12 cellular contexts compared by ENCODE assay signal in genomic region chr5:68273717-68274409, GRCh38. TPM values are rescaled to one million over a fixed set of nuclear protein-coding genes. Genes with fewer than 3 reads are reported as not detected.
DNase-seq lines count a peak whose midpoint lies in the region; ATAC-seq and TF ChIP-seq lines count a peak whose summit lies in the region.
"Had no signal": no experiment of that assay in that cellular context is flagged by ENCODE, and none has a peak within 500 bp of the region (broad histone marks: within the 10 kb centered on the region; RNA-seq: fewer than 3 reads in every experiment).

No MANE protein-coding gene starts in this region.

- DNase-seq in CD4-positive, CD25-positive, alpha-beta regulatory T cell: no peak
- no peak for DNase-seq in dorsolateral prefrontal cortex
- no peak for DNase-seq in ACHN
- no peak for DNase-seq in head of caudate nucleus
- no peak for DNase-seq in HCEC 1CT
- no peak for DNase-seq in stimulated activated CD4-positive, alpha-beta T cell treated with anti-CD3 and anti-CD28 coated beads, Interleukin-12 subunit alpha, Interleukin-12 subunit beta, amount 100 ng/mL, for 4 hours
- DNase-seq: left colon, MG63, thyroid gland had no signal

- H3K4me1 Mint-ChIP-seq in CD4-positive, CD25-positive, alpha-beta regulatory T cell: peaks cover 37 to 98% (median 76%) of the 10 kb centered on the region in 4 donors

- H3K27me3 ChIP-seq in CD4-positive, CD25-positive, alpha-beta regulatory T cell (ENCODE audit: control insufficient read depth, insufficient read depth, low read length): no peaks in the 10 kb centered on the region
- no peaks in the 10 kb centered on the region for H3K27me3 ChIP-seq in dorsolateral prefrontal cortex
- H3K27me3 ChIP-seq: BLaER1, MG63, thyroid gland had no signal

- no peak for TF ChIP-seq CTCF in dorsolateral prefrontal cortex (IDR thresholded peaks at IDR 0.05 in 54 of 56, conservative IDR thresholded peaks at IDR 0.05 in 2 of 56; ENCODE audit: low read depth in 1 of 56, partially characterized antibody in 56 of 56)

- peaks cover 5% of the 10 kb centered on the region for H3K27me3 Mint-ChIP-seq in CD4-positive, CD25-positive, alpha-beta regulatory T cell

- H3K9me3 Mint-ChIP-seq in CD4-positive, CD25-positive, alpha-beta regulatory T cell: peaks cover 0 to 1% (median 0%) of the 10 kb centered on the region in 7 donors

- peak overlapping the region; percentile 70 for H3K4me3 ChIP-seq in CD4-positive, CD25-positive, alpha-beta regulatory T cell (ENCODE audit: low read depth, low read length)
- H3K4me3 ChIP-seq in dorsolateral prefrontal cortex: peak overlapping the region in 1 of 59 donors; percentile 6
- H3K4me3 ChIP-seq: BLaER1, MG63, thyroid gland had no signal

- peak overlapping the region; percentile 89 for H3K27ac ChIP-seq in CD4-positive, CD25-positive, alpha-beta regulatory T cell (ENCODE audit: insufficient read depth, low read length, poor library complexity, severe bottlenecking)
- H3K27ac ChIP-seq in dorsolateral prefrontal cortex: peak overlapping the region in 35 of 59 donors; percentile 2 to 70 (median 34)
- H3K27ac ChIP-seq: BLaER1, thyroid gland had no signal

- peaks cover 84% of the 10 kb centered on the region for H3K4me1 ChIP-seq in CD4-positive, CD25-positive, alpha-beta regulatory T cell (ENCODE audit: control insufficient read depth, insufficient read depth, low read length, poor library complexity, severe bottlenecking)

- peak overlapping the region in 3 of 4 donors; percentile 18 to 41 (median 33) for H3K4me3 Mint-ChIP-seq in CD4-positive, CD25-positive, alpha-beta regulatory T cell

- peaks cover 13% of the 10 kb centered on the region for H3K36me3 ChIP-seq in CD4-positive, CD25-positive, alpha-beta regulatory T cell (ENCODE audit: control insufficient read depth, insufficient read depth, low read length)

- H3K9me3 ChIP-seq in CD4-positive, CD25-positive, alpha-beta regulatory T cell (ENCODE audit: control insufficient read depth in 2 of 2, low read length in 2 of 2): no peaks in the 10 kb centered on the region
- H3K9me3 ChIP-seq: BLaER1, MG63, thyroid gland had no signal

- intact Hi-C loops in dorsolateral prefrontal cortex (cut with DNase I) (no loop called here), head of caudate nucleus (cut with DNase I) (no loop called here)

- ATAC-seq in CD4-positive, CD25-positive, alpha-beta regulatory T cell (ENCODE audit: low read depth in 2 of 2): no peak
- ATAC-seq in GM19324 (IDR thresholded peaks at IDR 0.05; ENCODE audit: low FRiP score, unreplicated experiment): peak; percentile 63
- peak; percentile 44 for ATAC-seq in HG03066 (IDR thresholded peaks at IDR 0.05; ENCODE audit: low read depth, unreplicated experiment)
- ATAC-seq: left colon had no signal

- H3K27ac Mint-ChIP-seq in CD4-positive, CD25-positive, alpha-beta regulatory T cell: peak overlapping the region; percentile 94 to 98 (median 96)

- in situ Hi-C loops in ACHN (cut with HindIII; ENCODE audit: low pct_ligation_motif_present, low pct_unique_long_range_greater_than_20kb, low sequenced_read_pairs): no loop called here

- peaks cover 36% of the 10 kb centered on the region for H3K36me3 Mint-ChIP-seq in CD4-positive, CD25-positive, alpha-beta regulatory T cell

RNA-seq across cellular contexts. Expression of gene PIK3R1, which starts 58.3 kb away (rescaled TPM):
- 366 TPM for total RNA-seq in CD4-positive, CD25-positive, alpha-beta regulatory T cell
- polyA plus RNA-seq in CD4-positive, CD25-positive, alpha-beta regulatory T cell: 100 to 1,000 TPM in 2 of 4 donors, 10 to 100 TPM in 2; 75.9 to 127 (median 109) TPM
- total RNA-seq in dorsolateral prefrontal cortex: 100 to 1,000 TPM; 172 to 359 (median 273) TPM

Comparison
In these comparisons a context has a peak if more than half of its experiments do, and no peak if none do; other contexts are left out.
1. ATAC-seq: peak in GM19324 (single experiment) and HG03066 (single experiment); none in CD4-positive, CD25-positive, alpha-beta regulatory T cell (0 of 2).